In the genomic region with DNA sequence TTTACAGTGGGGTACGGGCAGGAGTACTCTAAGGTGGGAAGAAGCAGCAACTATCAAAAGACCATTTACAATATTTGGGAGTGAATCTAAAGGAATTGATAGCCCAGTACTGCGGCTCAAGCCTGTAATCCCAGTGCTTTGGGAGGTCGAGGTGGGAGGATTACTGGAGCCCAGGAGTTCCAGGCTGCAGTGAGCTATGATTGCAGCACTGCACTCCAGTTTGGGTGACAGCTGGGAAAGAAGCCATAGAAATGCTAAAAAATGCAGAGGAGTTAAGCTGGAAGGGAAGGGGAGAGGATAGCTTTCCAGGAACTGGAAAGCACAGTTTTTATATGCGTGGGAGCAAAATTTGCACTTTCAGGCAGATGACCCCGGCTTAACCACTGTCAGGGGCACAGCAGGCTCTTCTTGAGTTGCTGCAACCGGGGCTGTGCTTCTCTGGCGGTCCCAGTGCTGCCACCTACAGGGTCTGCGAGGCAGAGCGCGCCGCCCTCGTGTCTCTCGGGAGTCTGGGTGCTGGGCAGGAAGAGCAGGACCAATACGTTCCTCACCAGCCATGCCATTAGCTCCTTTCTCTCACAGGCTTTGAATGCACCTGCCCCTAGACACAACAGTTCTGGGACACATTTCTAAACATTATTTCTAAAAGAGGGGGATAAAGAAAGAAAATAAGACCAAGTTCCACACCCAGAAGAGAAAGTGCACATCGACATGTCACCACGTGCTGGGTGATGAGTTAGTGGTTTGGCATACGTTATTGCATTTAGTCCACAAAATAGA, we compare ENCODE assay signal across 9 cellular contexts. TPM values are rescaled to one million over a fixed set of nuclear protein-coding genes. Genes with fewer than 3 reads are reported as not detected.
DNase-seq lines count a peak whose midpoint lies in the region; ATAC-seq, FAIRE-seq and TF ChIP-seq lines count a peak whose summit lies in the region.
"Had no signal": no experiment of that assay in that cellular context is flagged by ENCODE, and none has a peak within 500 bp of the region (broad histone marks: within the 10 kb centered on the region; RNA-seq: fewer than 3 reads in every experiment).

No MANE protein-coding gene starts in this region.

- no peak overlapping the region for H3K56ac ChIP-seq in H1 (replicated peaks; ENCODE audit: insufficient read length, low read depth, low read length)

- no peaks in the 10 kb centered on the region for H3K36me3 ChIP-seq in H1 (ENCODE audit: control insufficient read depth in 2 of 4, insufficient read depth in 4 of 4, low read length in 3 of 4)

- DNase-seq in COR-L47 (lab: John Stamatoyannopoulos, UW) (peak; percentile 43), NK-92 (lab: John Stamatoyannopoulos, UW; ENCODE audit: unreplicated experiment) (peak; percentile 7), H1 (ENCODE audit: low read depth in 1 of 2, low spot score in 2 of 2) (peak; percentile 57 to 98), myocyte (ENCODE audit: low read depth) (peak; percentile 89)
- peak; percentile 38 to 68 (median 53) for DNase-seq in activated CD8-positive, alpha-beta memory T cell treated with anti-CD3 and anti-CD28 coated beads for 48 hours (ENCODE audit: low read depth in 2 of 3, low spot score in 2 of 3)
- DNase-seq in stimulated activated CD8-positive, alpha-beta memory T cell treated with anti-CD3 and anti-CD28 coated beads, Interleukin-4, amount 100 ng/mL, for 4 hours (ENCODE audit: low read depth in 2 of 2, low spot score in 1 of 2), result peak; percentile 11 to 38

- H3K79me2 ChIP-seq in H1 (ENCODE audit: control insufficient read depth in 1 of 2, insufficient read depth in 2 of 2, low read length in 2 of 2), result no peaks in the 10 kb centered on the region

- TF ChIP-seq RAD21 in H1 (IDR thresholded peaks at IDR 0.05 in 1 of 2, conservative IDR thresholded peaks at IDR 0.05 in 1 of 2; ENCODE audit: low read depth in 2 of 2, low read length in 2 of 2), result peak; percentile 76 to 82

- no peak overlapping the region for H3K14ac ChIP-seq in H1 (ENCODE audit: insufficient read length)

- no peak overlapping the region for H4K8ac ChIP-seq in H1 (ENCODE audit: extremely low read depth, insufficient read depth, low read length)

- CTCF ChIA-PET in H1 (lab: Charles Lee; ENCODE audit: partially characterized antibody), result interaction anchor here (0.6 to 6.2 kb wide), 38 partner anchors 7 to 652 kb away, joined by 3 to 39 read pairs (median 4); a partner anchor contains a TSS

- no peak for FAIRE-seq in H1 (lab: Jason Lieb, UNC)
- FAIRE-seq: TTC549 had no signal

- H3K4ac ChIP-seq in H1 (replicated peaks; ENCODE audit: insufficient read length, low read depth, low read length), result no peak overlapping the region

- no peak overlapping the region for H3K9ac ChIP-seq in H1 (replicated peaks in 1 of 4; ENCODE audit: extremely low read depth in 1 of 4, low read depth in 3 of 4, low read length in 3 of 4)

- no peaks in the 10 kb centered on the region for H3K9me3 ChIP-seq in H1 (ENCODE audit: insufficient read depth in 2 of 2, low read depth in 1 of 2, low read length in 1 of 2)

- no peak for TF ChIP-seq POLR2A in H1 (IDR thresholded peaks at IDR 0.05; ENCODE audit: control extremely low read depth in 1 of 2, low read depth in 2 of 2, low read length in 2 of 2)

- no peak overlapping the region for H3K23ac ChIP-seq in H1 (ENCODE audit: insufficient read length)

- no peaks in the 10 kb centered on the region for H3K79me1 ChIP-seq in H1 (ENCODE audit: low read depth, low read length)

- peak in 1 of 2 experiments; percentile 45; a peak in 1 of 3 replicates for TF ChIP-seq EP300 in H1 (IDR thresholded peaks at IDR 0.05; ENCODE audit: borderline replicate concordance in 1 of 2, low read depth in 2 of 2, low read length in 2 of 2)

- no peak overlapping the region for H2AFZ ChIP-seq in H1 (ENCODE audit: low read length)

- ATAC-seq in GM19468 (IDR thresholded peaks at IDR 0.05; ENCODE audit: extremely low read depth, unreplicated experiment) (peak; percentile 84), HG03571 (IDR thresholded peaks at IDR 0.05; ENCODE audit: unreplicated experiment) (peak; percentile 95)

- no peak overlapping the region for H2BK12ac ChIP-seq in H1 (ENCODE audit: low read depth, low read length)

- POLR2A ChIA-PET in H1 (lab: Charles Lee; ENCODE audit: partially characterized antibody), result interaction anchor here (0.6 kb wide), 1 partner anchor 26 kb away, joined by 4 read pairs; no protein-coding TSS in a partner anchor

- H3K27ac ChIP-seq in H1 (ENCODE audit: low read depth, low read length), result no peak overlapping the region

- no peak overlapping the region for H3K4me3 ChIP-seq in H1 (ENCODE audit: extremely low read depth in 1 of 4, insufficient read depth in 2 of 4, low read depth in 3 of 4, low read length in 4 of 4)

- H3K4me2 ChIP-seq in H1 (ENCODE audit: insufficient read depth in 1 of 2, low read depth in 2 of 2, low read length in 2 of 2), result no peak overlapping the region

- no peak overlapping the region for H2BK20ac ChIP-seq in H1 (ENCODE audit: low read length)

- 36% methylated on average over 17 of the region's 17 CpGs; no CpG with 5 or more reads in 1 of the 2 experiments for WGBS in H1 (ENCODE audit: extremely low coverage in 1 of 2, insufficient coverage in 1 of 2, insufficient read length in 1 of 2, insufficient replicate concordance in 2 of 2, low coverage in 1 of 2, low lambda C conversion rate in 2 of 2, missing lambda C conversion rate in 1 of 2), 2 experiments

- H4K5ac ChIP-seq in H1 (ENCODE audit: insufficient read length, low read depth, low read length), result no peak overlapping the region

- peak; percentile 84 to 93 (median 88) for TF ChIP-seq CTCF in H1 (IDR thresholded peaks at IDR 0.05; ENCODE audit: control extremely low read depth in 1 of 3, insufficient read depth in 1 of 3, low read depth in 1 of 3, low read length in 3 of 3)

- H2AK5ac ChIP-seq in H1 (ENCODE audit: low read depth, low read length), result no peak overlapping the region

- no peak overlapping the region for H2BK15ac ChIP-seq in H1 (ENCODE audit: low read length)

- H3K27me3 ChIP-seq in H1 (replicated peaks in 1 of 4; ENCODE audit: control insufficient read depth in 3 of 4, extremely low read depth in 1 of 4, insufficient read depth in 3 of 4, low read length in 3 of 4), result no peaks in the 10 kb centered on the region

- H3K23me2 ChIP-seq in H1 (ENCODE audit: low read depth, low read length), result no peaks in the 10 kb centered on the region; the same call in 1 of the 2 replicates

- H3K4me1 ChIP-seq in H1 (replicated peaks in 1 of 4; ENCODE audit: control insufficient read depth in 3 of 4, insufficient read depth in 4 of 4, low read length in 3 of 4), result peaks cover 0 to 3% (median 1%) of the 10 kb centered on the region in 4 experiments; a peak in 2 of 7 replicates

- no peak overlapping the region for H3K18ac ChIP-seq in H1 (ENCODE audit: extremely low read depth, low read length)

- no peak overlapping the region for H2BK5ac ChIP-seq in H1 (ENCODE audit: low read depth, low read length)

- no peaks in the 10 kb centered on the region for H4K20me1 ChIP-seq in H1 (replicated peaks in 1 of 2; ENCODE audit: control insufficient read depth in 1 of 2, insufficient read depth in 2 of 2, low read length in 2 of 2)

- H2BK120ac ChIP-seq in H1 (replicated peaks; ENCODE audit: low read depth, low read length), result no peak overlapping the region

- no peak overlapping the region for H4K91ac ChIP-seq in H1 (replicated peaks; ENCODE audit: insufficient read length, low read length)

TF ChIP-seq in H1, 55 proteins besides CTCF, POLR2A, EP300 and RAD21:
- TF ChIP-seq POU5F1 (IDR thresholded peaks at IDR 0.05; ENCODE audit: low read depth, low read length) (no peak), SIRT6 (IDR thresholded peaks at IDR 0.05; ENCODE audit: low read length) (no peak), CREB1 (IDR thresholded peaks at IDR 0.05) (peak; percentile 34; the same call in 1 of the 2 replicates), SP2 (IDR thresholded peaks at IDR 0.05; ENCODE audit: low read length) (no peak), CEBPB (IDR thresholded peaks at IDR 0.05; ENCODE audit: low read depth, low read length) (0 out of 2 replicates have a peak, but pooled peaks have one; percentile 12), EGR1 (IDR thresholded peaks at IDR 0.05; ENCODE audit: borderline replicate concordance, low read depth, low read length) (0 out of 2 replicates have a peak, but pooled peaks have one; percentile 8), CHD2 (IDR thresholded peaks at IDR 0.05; ENCODE audit: low read length) (no peak), CTBP2 (IDR thresholded peaks at IDR 0.05; ENCODE audit: borderline replicate concordance, insufficient read depth, insufficient read length, low read length) (no peak), GABPA (IDR thresholded peaks at IDR 0.05; ENCODE audit: borderline replicate concordance, insufficient read depth, low read length) (peak; percentile 48; the same call in 1 of the 2 replicates), TAF7 (optimal IDR thresholded peaks at IDR 0.05; ENCODE audit: borderline replicate concordance, low read depth, low read length) (peak; percentile 21)
- TF ChIP-seq, protein P1, sequence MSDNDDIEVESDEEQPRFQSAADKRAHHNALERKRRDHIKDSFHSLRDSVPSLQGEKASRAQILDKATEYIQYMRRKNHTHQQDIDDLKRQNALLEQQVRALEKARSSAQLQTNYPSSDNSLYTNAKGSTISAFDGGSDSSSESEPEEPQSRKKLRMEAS (IDR thresholded peaks at IDR 0.05), result peak; percentile 85

RNA-seq across cellular contexts. Expression of a gene that starts 10.1 kb away (rescaled TPM):
- 0.69 and 0.88 TPM in 2 replicates for total RNA-seq in H1 (2021; fragmentation: NEBNext Ultra II Directional; extraction: Animal tissue kit (Norgen Biotek cat#: 25700))
- polyA plus RNA-seq in H1 (2011; rRNA removed), result 0.33 and 0.61 TPM in 2 replicates
- polyA plus RNA-seq in H1 (2011; cell fraction: cytosol; rRNA removed), result 0.52 TPM
- polyA plus RNA-seq in H1 (2011; cell fraction: nucleus; rRNA removed), result 1.8 TPM
- 0.57 to 1.5 TPM (median 0.66 TPM) in 4 replicates for polyA plus RNA-seq in H1 (2012, experiment 1 of 2)
- 0.05 TPM for polyA plus RNA-seq in H1 (2012, experiment 2 of 2)
- polyA plus RNA-seq in H1 (2013, experiment 1 of 2), result 0.36 TPM
- polyA plus RNA-seq in H1 (2013, experiment 2 of 2), result 0.52 TPM
- 1.5 and 2.0 TPM in 2 replicates for polyA minus RNA-seq in H1 (2011; rRNA and poly(A)+ RNA removed)
- 0.88 TPM for polyA minus RNA-seq in H1 (2011; cell fraction: cytosol; rRNA and poly(A)+ RNA removed)
- polyA minus RNA-seq in H1 (2011; cell fraction: nucleus; rRNA and poly(A)+ RNA removed), result 2.8 TPM
- total RNA-seq in myocyte, result 1.3 and 3.1 TPM in 2 replicates
- 2.2 TPM for polyA plus RNA-seq in myocyte (2012)

Comparison
In these comparisons a context has a peak if more than half of its experiments do, and no peak if none do; other contexts are left out.
1. DNase-seq: peak in every context shown above with its lines; median percentile 89 in myocyte; 78 in H1; 53 in activated CD8-positive, alpha-beta memory T cell treated with anti-CD3 and anti-CD28 coated beads for 48 hours; 43 in COR-L47; 24 in stimulated activated CD8-positive, alpha-beta memory T cell treated with anti-CD3 and anti-CD28 coated beads, Interleukin-4, amount 100 ng/mL, for 4 hours; 7 in NK-92.